Comparison of ENCODE assay signal across 28 cellular contexts in the genomic region with DNA sequence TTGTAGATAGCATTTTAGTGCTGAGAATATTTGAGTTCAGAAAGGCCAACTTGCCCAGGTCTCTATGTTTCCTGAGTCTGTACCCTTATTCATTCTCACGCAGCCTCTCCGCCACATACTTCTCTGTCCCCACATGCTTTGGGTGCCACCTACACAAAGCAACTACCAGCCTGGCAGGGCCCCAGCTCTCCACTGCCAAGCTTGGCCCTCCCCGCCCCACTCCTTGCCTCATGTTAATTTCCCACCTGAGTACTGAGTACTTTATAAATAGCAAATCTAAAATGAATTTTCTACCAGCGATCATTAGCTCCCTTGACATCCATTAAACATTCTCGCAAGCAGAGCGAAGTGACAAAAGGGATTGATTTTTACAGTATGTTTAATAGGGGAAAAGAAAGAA. TPM values are rescaled to one million over a fixed set of nuclear protein-coding genes. Genes with fewer than 3 reads are reported as not detected.
"Had no signal": no experiment of that assay in that cellular context is flagged by ENCODE, and none has a peak within 500 bp of the region (broad histone marks: within the 10 kb centered on the region; RNA-seq: fewer than 3 reads in every experiment).

No MANE protein-coding gene starts in this region.

- H3K36me3 ChIP-seq: heart left ventricle, left lung, stomach, thyroid gland, transverse colon, upper lobe of left lung, vagina had no signal

- H3K27me3 ChIP-seq: left lung, testis, thyroid gland, transverse colon, upper lobe of left lung, vagina had no signal

- H3K9me3 ChIP-seq: heart left ventricle, left lung, stomach, testis, thyroid gland, transverse colon, upper lobe of left lung, vagina had no signal

- H3K9ac ChIP-seq: parathyroid adenoma had no signal

- H3K4me1 ChIP-seq: heart left ventricle, left lung, parathyroid adenoma, stomach, testis, thyroid gland, upper lobe of left lung, vagina had no signal

- H2AFZ ChIP-seq: parathyroid adenoma had no signal

- H3K79me2 ChIP-seq: parathyroid adenoma had no signal

- ATAC-seq: heart left ventricle; left colon; left lung; naive thymus-derived CD4-positive, alpha-beta T cell; natural killer cell treated with Interleukin-12 subunit alpha and Interleukin-12 subunit beta and Interleukin-15 and Interleukin-18, amount 100 ng/mL, for 72 hours; sciatic nerve; stimulated activated naive B cell treated with anti-CD40 and anti-IgM and Interleukin-4, amounts not matched to agents 10 μg/mL and 1 μg/mL and 100 μg/mL, for 72 hours; stimulated activated naive CD8-positive, alpha-beta T cell treated with anti-CD3 and anti-CD28 coated beads, Interleukin-15, Interleukin-2, amounts not matched to agents 100 U/mL and 50 U/mL, for 24 hours had no signal

- DNase-seq: heart left ventricle; hypothalamus; immature natural killer cell; kidney; left colon; left lung; mesenchymal stem cell; naive thymus-derived CD4-positive, alpha-beta T cell; retina; stimulated activated CD4-positive, alpha-beta T cell treated with anti-CD3 and anti-CD28 coated beads, Interleukin-12 subunit alpha, Interleukin-12 subunit beta, amount 100 ng/mL, for 4 hours; stimulated activated CD4-positive, alpha-beta T cell treated with anti-CD3 and anti-CD28 coated beads, Interleukin-15, amount 100 ng/mL, for 24 hours; stimulated activated CD4-positive, alpha-beta T cell treated with anti-CD3 and anti-CD28 coated beads, Interleukin-2, amount 100 ng/mL, for 24 hours; stimulated activated CD4-positive, alpha-beta T cell treated with anti-CD3 and anti-CD28 coated beads, Interleukin-4, amount 100 ng/mL, for 1 hour; stimulated activated naive B cell treated with anti-CD40 and anti-IgM and Interleukin-4, amounts not matched to agents 10 μg/mL and 1 μg/mL and 100 μg/mL, for 72 hours; stimulated activated naive CD8-positive, alpha-beta T cell treated with anti-CD3 and anti-CD28 coated beads, Interleukin-15, Interleukin-2, amounts not matched to agents 100 U/mL and 50 U/mL, for 24 hours; stomach; testis; thyroid gland; transverse colon had no signal

- FAIRE-seq: islet of Langerhans, kidney had no signal

- H3K4me3 ChIP-seq: heart left ventricle, left lung, skin epidermis, stomach, testis, thyroid gland, transverse colon, upper lobe of left lung, vagina had no signal

- H3K27ac ChIP-seq: heart left ventricle, left lung, parathyroid adenoma, skin epidermis, stomach, testis, thyroid gland, transverse colon, upper lobe of left lung, vagina had no signal

RNA-seq across cellular contexts. Expression of a gene that starts 20.7 kb away (rescaled TPM):
- total RNA-seq: lung microvascular endothelial cell; mononuclear cell; naive thymus-derived CD4-positive, alpha-beta T cell; natural killer cell treated with Interleukin-12 subunit alpha and Interleukin-12 subunit beta and Interleukin-15 and Interleukin-18, amount 100 ng/mL, for 72 hours had no signal
- polyA plus RNA-seq: immature natural killer cell; naive thymus-derived CD4-positive, alpha-beta T cell had no signal
